23 cellular contexts compared by ENCODE assay signal in the genomic region with DNA sequence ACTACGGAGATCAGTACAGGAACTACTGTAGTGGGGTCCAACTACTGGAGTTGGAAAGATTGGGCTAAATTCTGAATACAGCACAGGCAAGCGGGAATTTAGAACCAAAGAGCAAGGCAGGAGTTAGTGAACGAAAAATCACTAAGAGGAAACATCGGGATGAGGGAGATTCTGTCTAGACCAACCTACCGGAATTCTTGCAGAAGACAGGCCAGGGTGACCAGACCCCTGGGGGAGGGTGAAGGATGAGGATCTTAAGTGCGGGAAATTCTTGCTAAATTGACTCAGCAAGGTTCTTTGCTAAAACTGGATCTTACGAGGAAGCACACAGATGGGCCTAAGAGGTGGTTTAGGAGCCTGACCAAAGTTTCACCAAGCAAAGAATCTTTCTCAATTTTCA.
"Had no signal": no experiment of that assay in that cellular context is flagged by ENCODE, and none has a peak within 500 bp of the region (broad histone marks: within the 10 kb centered on the region; RNA-seq: fewer than 3 reads in every experiment).

No MANE protein-coding gene starts in this region.

- ATAC-seq: activated T-helper 17 cell treated with anti-CD3 and anti-CD28 coated beads, Interleukin-2, amount 50 U/mL, for 72 hours; left lung; naive thymus-derived CD8-positive, alpha-beta T cell; psoas muscle; stimulated activated naive CD8-positive, alpha-beta T cell treated with anti-CD3 and anti-CD28 coated beads, Interleukin-15, Interleukin-2, amounts not matched to agents 100 U/mL and 50 U/mL, for 24 hours; T-cell had no signal

- H3K27ac ChIP-seq: adrenal gland, breast epithelium, colonic mucosa, psoas muscle, right atrium auricular region had no signal

- H3K4me1 ChIP-seq: adrenal gland, breast epithelium, colonic mucosa, psoas muscle, right atrium auricular region had no signal

- H3K36me3 ChIP-seq: adrenal gland, breast epithelium, colonic mucosa, left lung, right atrium auricular region, spleen had no signal

- H3K4me3 Mint-ChIP-seq: activated naive CD8-positive, alpha-beta T cell; activated T-cell treated with anti-CD3 and anti-CD28 coated beads, Interleukin-2, amount 50 U/mL, for 24 hours; activated T-helper 17 cell treated with anti-CD3 and anti-CD28 coated beads, Interleukin-2, amount 50 U/mL, for 72 hours; central memory CD8-positive, alpha-beta T cell; endodermal cell; naive thymus-derived CD8-positive, alpha-beta T cell; T-cell; T-helper 2 cell treated with Interferon-gamma antibody and Interleukin-4, amounts not matched to agents 5 μg/mL and 100 μg/mL, for 36 hours had no signal

- H3K27me3 Mint-ChIP-seq: activated naive CD8-positive, alpha-beta T cell; activated T-cell treated with anti-CD3 and anti-CD28 coated beads, Interleukin-2, amount 50 U/mL, for 24 hours; activated T-helper 17 cell treated with anti-CD3 and anti-CD28 coated beads, Interleukin-2, amount 50 U/mL, for 72 hours; central memory CD8-positive, alpha-beta T cell; naive thymus-derived CD8-positive, alpha-beta T cell; T-cell had no signal

- H3K9me3 Mint-ChIP-seq: activated T-cell treated with anti-CD3 and anti-CD28 coated beads, Interleukin-2, amount 50 U/mL, for 24 hours; activated T-helper 17 cell treated with anti-CD3 and anti-CD28 coated beads, Interleukin-2, amount 50 U/mL, for 72 hours; central memory CD8-positive, alpha-beta T cell; T-cell; T-helper 2 cell treated with Interferon-gamma antibody and Interleukin-4, amounts not matched to agents 5 μg/mL and 100 μg/mL, for 36 hours had no signal

- H3K4me3 ChIP-seq: adrenal gland, breast epithelium, colonic mucosa, left lung, psoas muscle, right atrium auricular region, spleen had no signal

- H3K4me1 Mint-ChIP-seq: activated T-helper 17 cell treated with anti-CD3 and anti-CD28 coated beads, Interleukin-2, amount 50 U/mL, for 72 hours; central memory CD8-positive, alpha-beta T cell; endodermal cell; naive thymus-derived CD8-positive, alpha-beta T cell; T-cell had no signal

- H3K27me3 ChIP-seq: adrenal gland, breast epithelium, colonic mucosa, left lung, right atrium auricular region, spleen had no signal

- H3K27ac Mint-ChIP-seq: activated naive CD8-positive, alpha-beta T cell; activated T-cell treated with anti-CD3 and anti-CD28 coated beads, Interleukin-2, amount 50 U/mL, for 24 hours; activated T-helper 17 cell treated with anti-CD3 and anti-CD28 coated beads, Interleukin-2, amount 50 U/mL, for 72 hours; endodermal cell; naive thymus-derived CD8-positive, alpha-beta T cell; T-cell; T-helper 2 cell treated with Interferon-gamma antibody and Interleukin-4, amounts not matched to agents 5 μg/mL and 100 μg/mL, for 36 hours had no signal

- DNase-seq: activated CD4-positive, alpha-beta T cell treated with anti-CD3 and anti-CD28 coated beads, Interleukin-2, amount 50 U/mL, for 4 hours; activated CD8-positive, alpha-beta memory T cell treated with anti-CD3 and anti-CD28 coated beads for 24 hours; activated CD8-positive, alpha-beta memory T cell treated with anti-CD3 and anti-CD28 coated beads, Interleukin-2, amount 50 U/mL, for 4 hours; activated naive CD4-positive, alpha-beta T cell; activated T-cell treated with anti-CD3 and anti-CD28 coated beads, Interleukin-2, amount 50 U/mL, for 24 hours; adrenal gland; colonic mucosa; endodermal cell; foreskin fibroblast; kidney glomerular epithelial cell; left lung; naive thymus-derived CD8-positive, alpha-beta T cell; psoas muscle; spleen; stimulated activated CD4-positive, alpha-beta T cell treated with anti-CD3 and anti-CD28 coated beads, Interleukin-4, amount 100 ng/mL, for 4 hours; stimulated activated naive CD8-positive, alpha-beta T cell treated with anti-CD3 and anti-CD28 coated beads, Interleukin-15, Interleukin-2, amounts not matched to agents 100 U/mL and 50 U/mL, for 24 hours; T-cell had no signal

- H3K9me3 ChIP-seq: adrenal gland, breast epithelium, colonic mucosa, left lung, psoas muscle, right atrium auricular region, spleen had no signal
